29 cellular contexts compared by ENCODE assay signal in the genomic region with DNA sequence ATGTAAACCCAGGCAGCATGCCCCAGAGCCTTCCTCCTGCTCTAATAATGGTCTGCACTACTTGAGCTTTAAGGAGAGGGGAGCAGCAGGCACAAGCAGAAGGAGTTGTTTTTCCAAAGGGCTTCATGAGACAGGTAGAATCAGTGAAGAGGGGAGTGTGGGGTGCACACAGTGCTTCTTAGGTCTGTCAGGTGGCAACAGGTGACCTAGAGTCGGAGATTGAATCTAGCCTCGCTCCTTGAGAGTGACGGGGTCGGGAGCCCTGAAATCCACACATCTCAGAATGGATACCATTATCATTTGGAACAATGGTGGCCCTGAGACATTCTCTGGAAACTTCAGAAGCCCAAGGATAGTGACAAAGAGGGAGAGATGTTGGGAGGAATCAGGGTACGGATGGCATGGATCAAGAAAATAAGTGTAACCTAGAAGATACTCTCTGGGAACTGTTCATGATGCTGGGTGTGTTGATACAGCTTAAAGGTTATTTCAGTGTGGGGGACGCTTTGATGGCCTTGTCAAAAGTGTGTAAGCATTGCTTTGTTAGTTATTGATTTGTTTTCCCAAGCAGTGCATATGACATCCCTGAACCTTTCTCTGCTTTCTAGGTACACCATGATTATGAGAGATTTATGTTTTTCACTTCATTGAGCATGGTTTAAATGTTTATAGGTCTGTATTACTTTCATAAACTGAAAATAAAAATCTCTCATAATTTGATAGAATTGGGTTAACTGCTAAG.
"Had no signal": no experiment of that assay in that cellular context is flagged by ENCODE, and none has a peak within 500 bp of the region (broad histone marks: within the 10 kb centered on the region; RNA-seq: fewer than 3 reads in every experiment).

No MANE protein-coding gene starts in this region.

- H3K9me3 Mint-ChIP-seq: activated CD8-positive, alpha-beta T cell treated with anti-CD3 and anti-CD28 coated beads for 36 hours; activated T-cell treated with anti-CD3 and anti-CD28 coated beads, Interleukin-2, amount 50 U/mL, for 4 hours; activated T-helper 17 cell treated with anti-CD3 and anti-CD28 coated beads, Interleukin-2, amount 50 U/mL, for 72 hours had no signal

- FAIRE-seq: endometrium, endothelial cell of umbilical vein, frontal cortex had no signal

- H3K4me3 ChIP-seq: body of pancreas, cardiac muscle cell, colonic mucosa, esophagus squamous epithelium had no signal

- H3K4me1 ChIP-seq: body of pancreas, colonic mucosa, esophagus squamous epithelium had no signal

- H3K9me3 ChIP-seq: body of pancreas, colonic mucosa, esophagus squamous epithelium had no signal

- H3K4me3 Mint-ChIP-seq: activated CD4-positive, alpha-beta T cell treated with anti-CD3 and anti-CD28 coated beads for 36 hours; activated CD8-positive, alpha-beta T cell treated with anti-CD3 and anti-CD28 coated beads for 36 hours; activated naive CD8-positive, alpha-beta T cell; activated T-cell treated with anti-CD3 and anti-CD28 coated beads, Interleukin-2, amount 50 U/mL, for 4 hours; activated T-helper 17 cell treated with anti-CD3 and anti-CD28 coated beads, Interleukin-2, amount 50 U/mL, for 72 hours had no signal

- DNase-seq: activated CD4-positive, alpha-beta T cell treated with anti-CD3 and anti-CD28 coated beads for 36 hours; activated CD4-positive, alpha-beta T cell treated with anti-CD3 and anti-CD28 coated beads, Interleukin-2, amount 50 U/mL, for 1 hour; activated CD4-positive, alpha-beta T cell treated with anti-CD3 and anti-CD28 coated beads, Interleukin-2, amount 50 U/mL, for 48 hours; activated CD4-positive, CD25-positive, alpha-beta regulatory T cell; activated CD4-positive, CD25-positive, alpha-beta regulatory T cell treated with anti-CD3 and anti-CD28 coated beads, Interleukin-2, amount 50 U/mL, for 72 hours; activated CD8-positive, alpha-beta memory T cell treated with anti-CD3 and anti-CD28 coated beads for 24 hours; activated CD8-positive, alpha-beta T cell treated with anti-CD3 and anti-CD28 coated beads for 36 hours; activated effector memory CD4-positive, alpha-beta T cell treated with Interleukin-2 at 50 U/mL for 16 hours; activated gamma-delta T cell treated with Interleukin-2 at 50 U/mL for 16 hours; activated naive CD4-positive, alpha-beta T cell treated with anti-CD3 and anti-CD28 coated beads, Interleukin-2, amount 50 U/mL, for 16 hours; activated naive CD4-positive, alpha-beta T cell treated with Interleukin-2 at 50 U/mL for 16 hours; activated T-cell treated with anti-CD3 and anti-CD28 coated beads, Interleukin-2, amount 50 U/mL, for 4 hours; amniotic stem cell; anterior cingulate cortex; body of pancreas; central memory CD4-positive, alpha-beta T cell; cerebellar nuclear complex; colonic mucosa; effector CD8-positive, alpha-beta T cell; esophagus squamous epithelium; head of caudate nucleus; T-helper 2 cell had no signal

- H3K27me3 ChIP-seq: body of pancreas, cardiac muscle cell, colonic mucosa had no signal

- H3K36me3 ChIP-seq: cardiac muscle cell, colonic mucosa, esophagus squamous epithelium had no signal

- H3K4me1 Mint-ChIP-seq: activated CD4-positive, alpha-beta T cell treated with anti-CD3 and anti-CD28 coated beads for 36 hours; activated T-helper 17 cell treated with anti-CD3 and anti-CD28 coated beads, Interleukin-2, amount 50 U/mL, for 72 hours had no signal

- ATAC-seq: activated CD4-positive, alpha-beta T cell treated with anti-CD3 and anti-CD28 coated beads for 36 hours; activated CD8-positive, alpha-beta T cell treated with anti-CD3 and anti-CD28 coated beads for 36 hours; activated T-cell treated with anti-CD3 and anti-CD28 coated beads, Interleukin-2, amount 50 U/mL, for 4 hours; activated T-helper 17 cell treated with anti-CD3 and anti-CD28 coated beads, Interleukin-2, amount 50 U/mL, for 72 hours; body of pancreas had no signal

- H3K27ac Mint-ChIP-seq: activated CD4-positive, alpha-beta T cell treated with anti-CD3 and anti-CD28 coated beads for 36 hours; activated CD8-positive, alpha-beta T cell treated with anti-CD3 and anti-CD28 coated beads for 36 hours; activated naive CD8-positive, alpha-beta T cell; activated T-helper 17 cell treated with anti-CD3 and anti-CD28 coated beads, Interleukin-2, amount 50 U/mL, for 72 hours had no signal

- H3K27ac ChIP-seq: body of pancreas, cardiac muscle cell, colonic mucosa, epithelial cell of prostate, esophagus squamous epithelium had no signal
